In genomic region chr2:157179706-157180105, GRCh38 we compare ENCODE assay signal across 1 cellular context.
TF ChIP-seq lines count a peak whose summit lies in the region.

No MANE protein-coding gene starts in this region.

TF ChIP-seq in A549, 52 proteins besides CTCF, POLR2A, EP300 and RAD21 (continued from another document):
- TF ChIP-seq, protein P1, sequence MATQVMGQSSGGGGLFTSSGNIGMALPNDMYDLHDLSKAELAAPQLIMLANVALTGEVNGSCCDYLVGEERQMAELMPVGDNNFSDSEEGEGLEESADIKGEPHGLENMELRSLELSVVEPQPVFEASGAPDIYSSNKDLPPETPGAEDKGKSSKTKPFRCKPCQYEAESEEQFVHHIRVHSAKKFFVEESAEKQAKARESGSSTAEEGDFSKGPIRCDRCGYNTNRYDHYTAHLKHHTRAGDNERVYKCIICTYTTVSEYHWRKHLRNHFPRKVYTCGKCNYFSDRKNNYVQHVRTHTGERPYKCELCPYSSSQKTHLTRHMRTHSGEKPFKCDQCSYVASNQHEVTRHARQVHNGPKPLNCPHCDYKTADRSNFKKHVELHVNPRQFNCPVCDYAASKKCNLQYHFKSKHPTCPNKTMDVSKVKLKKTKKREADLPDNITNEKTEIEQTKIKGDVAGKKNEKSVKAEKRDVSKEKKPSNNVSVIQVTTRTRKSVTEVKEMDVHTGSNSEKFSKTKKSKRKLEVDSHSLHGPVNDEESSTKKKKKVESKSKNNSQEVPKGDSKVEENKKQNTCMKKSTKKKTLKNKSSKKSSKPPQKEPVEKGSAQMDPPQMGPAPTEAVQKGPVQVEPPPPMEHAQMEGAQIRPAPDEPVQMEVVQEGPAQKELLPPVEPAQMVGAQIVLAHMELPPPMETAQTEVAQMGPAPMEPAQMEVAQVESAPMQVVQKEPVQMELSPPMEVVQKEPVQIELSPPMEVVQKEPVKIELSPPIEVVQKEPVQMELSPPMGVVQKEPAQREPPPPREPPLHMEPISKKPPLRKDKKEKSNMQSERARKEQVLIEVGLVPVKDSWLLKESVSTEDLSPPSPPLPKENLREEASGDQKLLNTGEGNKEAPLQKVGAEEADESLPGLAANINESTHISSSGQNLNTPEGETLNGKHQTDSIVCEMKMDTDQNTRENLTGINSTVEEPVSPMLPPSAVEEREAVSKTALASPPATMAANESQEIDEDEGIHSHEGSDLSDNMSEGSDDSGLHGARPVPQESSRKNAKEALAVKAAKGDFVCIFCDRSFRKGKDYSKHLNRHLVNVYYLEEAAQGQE (IDR thresholded peaks at IDR 0.05): no peak
